Comparison of ENCODE assay signal across 1 cellular context in genomic region chr1:181033128-181033798, GRCh38.
TF ChIP-seq lines count a peak whose summit lies in the region.

No MANE protein-coding gene starts in this region.

TF ChIP-seq in endothelial cell of umbilical vein, 7 proteins besides CTCF, POLR2A, EP300 and RAD21:
- no peak for TF ChIP-seq FOS (IDR thresholded peaks at IDR 0.05; ENCODE audit: borderline replicate concordance, insufficient read depth, low read length)
- no peak for TF ChIP-seq MAX (IDR thresholded peaks at IDR 0.05; ENCODE audit: insufficient read depth, insufficient read length)
- no peak for TF ChIP-seq MYC (IDR thresholded peaks at IDR 0.05; ENCODE audit: low read depth, low read length)
- no peak for TF ChIP-seq POLR2AphosphoS5 (IDR thresholded peaks at IDR 0.05; ENCODE audit: insufficient read depth, low read depth, low read length)
- TF ChIP-seq GATA2 (IDR thresholded peaks at IDR 0.05; ENCODE audit: insufficient read depth, insufficient read length, low read depth, low read length): no peak
- no peak for TF ChIP-seq JUN (IDR thresholded peaks at IDR 0.05; ENCODE audit: borderline replicate concordance, insufficient read depth, insufficient read length, low read depth)
- no peak for TF ChIP-seq EZH2 (IDR thresholded peaks at IDR 0.05; ENCODE audit: borderline replicate concordance, low read depth, low read length, severe bottlenecking)
